8 cellular contexts compared by ENCODE assay signal in the genomic region with DNA sequence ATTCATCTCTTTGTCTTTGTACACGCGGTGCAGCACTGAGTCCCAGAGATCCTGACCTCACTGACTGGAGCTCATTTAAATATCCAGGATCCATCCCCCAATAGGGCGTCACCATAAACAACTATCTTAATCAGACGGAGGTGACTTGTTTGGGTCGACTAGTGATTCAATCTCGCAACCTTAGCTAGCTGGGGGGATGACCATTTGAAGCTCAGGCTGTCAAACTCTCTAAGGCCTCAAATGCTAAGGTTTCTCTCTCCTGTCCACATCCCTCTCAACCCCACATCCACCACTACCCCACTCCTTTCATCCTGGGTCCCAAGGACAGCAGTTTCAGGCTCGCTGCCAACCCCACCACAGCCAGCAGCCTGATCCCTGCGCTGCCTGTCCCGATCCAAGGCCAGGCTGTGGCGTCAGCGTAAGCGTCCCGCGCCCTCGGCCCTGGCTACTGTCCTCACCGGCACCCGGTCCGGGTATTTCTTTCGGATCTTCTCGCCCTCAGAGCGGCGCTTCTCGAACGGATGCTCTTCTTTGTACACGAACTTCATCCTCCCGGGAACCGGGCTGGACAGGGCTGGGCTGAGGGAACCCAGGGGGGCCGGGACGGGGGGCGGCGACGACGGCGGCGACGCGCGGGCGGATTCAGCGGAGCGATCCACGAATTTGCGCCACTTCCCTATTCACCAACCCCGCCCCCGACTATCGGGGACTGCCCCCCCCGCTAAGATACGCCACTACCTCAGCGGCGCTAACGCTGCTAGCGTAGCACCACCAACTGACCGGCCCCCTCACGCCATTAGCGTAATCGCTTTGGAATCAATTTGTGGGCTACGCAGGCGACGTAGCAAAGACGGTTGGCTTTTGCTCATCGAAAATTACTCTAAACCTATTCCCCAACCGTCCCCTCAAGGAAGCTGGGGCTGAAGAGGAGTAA. TPM values are rescaled to one million over a fixed set of nuclear protein-coding genes. Genes with fewer than 3 reads are reported as not detected.
DNase-seq lines count a peak whose midpoint lies in the region; ATAC-seq and TF ChIP-seq lines count a peak whose summit lies in the region.

Gene GABARAP, minus strand, starts transcription at position 667 of the 934 bp plus-strand sequence. Its CDS starts 119 bp downstream, at position 548.

- H3K4me1 Mint-ChIP-seq in type B pancreatic cell (ENCODE audit: unreplicated experiment): peaks cover 32% of the 10 kb centered on the region

- WGBS in adrenal gland, 4 donors: 0 to 1% (median 0%) methylated on average over 20 to 62 of the region's 62 CpGs
- WGBS in heart right ventricle, 2 donors: 0 to 1% methylated on average over 62 of the region's 62 CpGs

- peaks cover 4% of the 10 kb centered on the region for H3K27me3 Mint-ChIP-seq in type B pancreatic cell

- DNase-seq in DMS53 treated with DMSO at 0.1 percent for 48 hours (lab: John Stamatoyannopoulos, UW; ENCODE audit: unreplicated experiment): peak; percentile 94
- DNase-seq in HCT116 (ENCODE audit: low read depth, low spot score): peak; percentile 83
- DNase-seq in NCI-H1105 treated with DMSO at 0.1 percent for 48 hours (lab: John Stamatoyannopoulos, UW): peak; percentile 88
- peak; percentile 94 to 98 (median 95) for DNase-seq in adrenal gland
- DNase-seq in heart right ventricle: peak; percentile 96 to 97
- peak; percentile 99 for DNase-seq in posterior vena cava (ENCODE audit: low spot score)
- peak; percentile 94 for DNase-seq in type B pancreatic cell (ENCODE audit: extremely low spot score, unreplicated experiment)

- peaks cover 49% of the 10 kb centered on the region for H3K79me2 ChIP-seq in HCT116 (ENCODE audit: insufficient read depth, low read length)

- CTCF ChIA-PET in HCT116 (lab: Charles Lee): interaction anchor here (0.7 to 1.6 kb wide), 3 partner anchors 9 to 196 kb away, joined by 3 to 5 read pairs (median 4); partner anchors contain the start of gene CTDNEP1

- POLR2A ChIA-PET in HCT116 (lab: Charles Lee): interaction anchor here (1.0 to 2.9 kb wide), 10 partner anchors 8 to 87 kb away, joined by 3 to 13 read pairs (median 4); partner anchors contain the start of genes ACADVL, CTDNEP1, DLG4 and DVL2

- no peaks in the 10 kb centered on the region for H4K20me1 ChIP-seq in HCT116 (ENCODE audit: insufficient read depth)

- H3K36me3 ChIP-seq in HCT116 (ENCODE audit: control insufficient read depth in 1 of 2, insufficient read depth in 2 of 2, low read length in 2 of 2) (peaks cover 19 to 37% of the 10 kb centered on the region in 2 experiments; a peak in 3 of 4 replicates), adrenal gland (replicated peaks in 1 of 2) (peaks cover 0 to 44% of the 10 kb centered on the region in 2 donors), heart right ventricle (peaks cover 0 to 50% (median 15%) of the 10 kb centered on the region in 9 donors)

- peak within 1 kb of the TSS; percentile 93 to 97 for H3K4me3 ChIP-seq in HCT116 (replicated peaks in 1 of 2; ENCODE audit: low read depth in 1 of 2, low read length in 2 of 2)
- H3K4me3 ChIP-seq in adrenal gland: peak within 1 kb of the TSS; percentile 1 to 92 (median 49)
- peak within 1 kb of the TSS; percentile 68 to 97 (median 84) for H3K4me3 ChIP-seq in heart right ventricle

- TF ChIP-seq CTCF in HCT116 (IDR thresholded peaks at IDR 0.05 in 2 of 3, conservative IDR thresholded peaks at IDR 0.05 in 1 of 3; ENCODE audit: borderline replicate concordance in 1 of 3, insufficient read depth in 1 of 3, low read depth in 2 of 3, low read length in 2 of 3): no peak
- peak in 1 of 6 experiments; percentile 9 for TF ChIP-seq CTCF in adrenal gland (IDR thresholded peaks at IDR 0.05)
- TF ChIP-seq CTCF in heart right ventricle (IDR thresholded peaks at IDR 0.05): no peak
- no peak for TF ChIP-seq CTCF in type B pancreatic cell (conservative IDR thresholded peaks at IDR 0.05)

- peak; percentile 48 for ATAC-seq in HCT116
- ATAC-seq in heart right ventricle: peak; percentile 28 to 66 (median 51)

- H3K4me3 Mint-ChIP-seq in type B pancreatic cell: peak within 1 kb of the TSS; percentile 98

- peak; percentile 30 for TF ChIP-seq POLR2A in HCT116 (IDR thresholded peaks at IDR 0.05; ENCODE audit: borderline replicate concordance, extremely low read depth, insufficient read depth, insufficient read length)
- TF ChIP-seq POLR2A in adrenal gland (IDR thresholded peaks at IDR 0.05): peak; percentile 57 to 85

- no peaks in the 10 kb centered on the region for H3K9me3 Mint-ChIP-seq in type B pancreatic cell

- H3K27ac ChIP-seq in HCT116 (ENCODE audit: low read depth, low read length) (peak within 1 kb of the TSS; percentile 92), adrenal gland (peak within 1 kb of the TSS; percentile 87 to 100 (median 95)), heart right ventricle (peak within 1 kb of the TSS; percentile 88 to 100 (median 96))

- intact Hi-C loops in HCT116 (cut with micrococcal nuclease) (no loop called here), adrenal gland (cut with DNase I) (no loop called here), heart right ventricle (cut with DNase I) (loop anchor here in 2 of 10 donors (2.0 to 5.0 kb wide), 2 partner anchors 65 kb away; partner anchors contain the start of gene EIF5A (in 2 of the 2)), posterior vena cava (cut with DNase I) (no loop called here)
- intact Hi-C loops in T-helper 1 cell treated with Interleukin-12 subunit alpha and Interleukin-12 subunit beta and Interleukin-4 antibody, amounts not matched to agents 30 ng/mL and 1 ng/mL, for 36 hours (cut with micrococcal nuclease): no loop called here

- peaks cover 30% of the 10 kb centered on the region for H3K36me3 Mint-ChIP-seq in type B pancreatic cell

- H3K4me1 ChIP-seq in HCT116 (ENCODE audit: control insufficient read depth in 1 of 2, insufficient read depth in 2 of 2, low read length in 2 of 2) (peaks cover 22 to 42% of the 10 kb centered on the region in 2 experiments), adrenal gland (replicated peaks in 1 of 2) (peaks cover 24 to 28% of the 10 kb centered on the region in 2 donors), heart right ventricle (peaks cover 14 to 39% (median 33%) of the 10 kb centered on the region in 9 donors)

- no peaks in the 10 kb centered on the region for H3K9me2 ChIP-seq in HCT116 (ENCODE audit: insufficient read depth)

- no peak for TF ChIP-seq RAD21 in HCT116 (IDR thresholded peaks at IDR 0.05; ENCODE audit: low read depth)

- H3K9me3 ChIP-seq in HCT116 (ENCODE audit: control insufficient read depth in 1 of 2, insufficient read depth in 1 of 2, low read depth in 1 of 2, low read length in 2 of 2): no peaks in the 10 kb centered on the region
- no peaks in the 10 kb centered on the region for H3K9me3 ChIP-seq in adrenal gland (replicated peaks in 1 of 3)
- H3K9me3 ChIP-seq in heart right ventricle: no peaks in the 10 kb centered on the region

- H3K27ac Mint-ChIP-seq in type B pancreatic cell: peak within 1 kb of the TSS; percentile 97

- H3K27me3 ChIP-seq in HCT116 (ENCODE audit: insufficient read depth, low read length) (no peaks in the 10 kb centered on the region), adrenal gland (no peaks in the 10 kb centered on the region), heart right ventricle (no peaks in the 10 kb centered on the region)

- RAD21 ChIA-PET in HCT116 (lab: Charles Lee; ENCODE audit: low non-redundant PET in 1 of 2, low total read pairs in 2 of 2, uncharacterized antibody in 2 of 2, unreplicated experiment in 2 of 2): interaction anchor here (0.6 to 1.3 kb wide), 2 partner anchors 21 kb away, joined by 3 to 5 read pairs; no protein-coding TSS in a partner anchor

- peak within 1 kb of the TSS; percentile 85 for H3K9ac ChIP-seq in HCT116 (ENCODE audit: low read length)

- H3K4me2 ChIP-seq in HCT116 (ENCODE audit: low read length): peak within 1 kb of the TSS; percentile 79

- BruUV-seq in HCT116 (replicated peaks; lab: Mats Ljungman, UMichigan): no TSS peak

- no peak within 1 kb of the TSS for H2AFZ ChIP-seq in HCT116 (ENCODE audit: low read depth, low read length, poor library complexity, severe bottlenecking)

TF ChIP-seq in HCT116, 20 proteins besides CTCF, POLR2A, EP300 and RAD21 (continues in another document):
- TF ChIP-seq MAX (IDR thresholded peaks at IDR 0.05) (0 out of 2 replicates have a peak, but pooled peaks have one; percentile 30), ELF1 (IDR thresholded peaks at IDR 0.05; ENCODE audit: borderline replicate concordance, low read depth) (peak; percentile 59; the same call in 1 of the 2 replicates), CBX3 (IDR thresholded peaks at IDR 0.05; ENCODE audit: low read depth) (no peak), SRF (IDR thresholded peaks at IDR 0.05; ENCODE audit: low read depth) (no peak)
- TF ChIP-seq, protein P1, sequence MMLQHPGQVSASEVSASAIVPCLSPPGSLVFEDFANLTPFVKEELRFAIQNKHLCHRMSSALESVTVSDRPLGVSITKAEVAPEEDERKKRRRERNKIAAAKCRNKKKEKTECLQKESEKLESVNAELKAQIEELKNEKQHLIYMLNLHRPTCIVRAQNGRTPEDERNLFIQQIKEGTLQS (IDR thresholded peaks at IDR 0.05): no peak

RNA-seq across cellular contexts. Expression of gene GABARAP, which starts in this region (rescaled TPM):
- total RNA-seq in HCT116 (2021; ENCODE audit: unreplicated experiment) (287 TPM), adrenal gland (1,000 to 10,000 TPM in 1 of 8 donors, 100 to 1,000 TPM in 7; 195 to 1,049 (median 840) TPM), heart right ventricle (100 to 1,000 TPM; 440 to 567 (median 501) TPM), posterior vena cava (100 to 1,000 TPM; 341 to 405 TPM), type B pancreatic cell (ENCODE audit: low replicate concordance) (478 and 570 TPM in 2 replicates)
- 230 and 278 TPM in 2 replicates for polyA plus RNA-seq in HCT116 (2012)
- total RNA-seq in T-helper 1 cell treated with Interleukin-12 subunit alpha and Interleukin-12 subunit beta and Interleukin-4 antibody, amounts not matched to agents 30 ng/mL and 1 ng/mL, for 36 hours: 287 and 288 TPM in 2 replicates
- polyA plus RNA-seq in adrenal gland (1,000 to 10,000 TPM in 2 of 3 donors, 100 to 1,000 TPM in 1; 694 to 1,285 (median 1,047) TPM), heart right ventricle (100 to 1,000 TPM; 540 to 733 TPM)

Comparison
In these comparisons a context has a peak if more than half of its experiments do, and no peak if none do; other contexts are left out.
1. Peak in every context shown above with its lines: DNase-seq, ATAC-seq, H3K4me3 ChIP-seq and H3K27ac ChIP-seq.